7 cellular contexts compared by ENCODE assay signal in the genomic region with DNA sequence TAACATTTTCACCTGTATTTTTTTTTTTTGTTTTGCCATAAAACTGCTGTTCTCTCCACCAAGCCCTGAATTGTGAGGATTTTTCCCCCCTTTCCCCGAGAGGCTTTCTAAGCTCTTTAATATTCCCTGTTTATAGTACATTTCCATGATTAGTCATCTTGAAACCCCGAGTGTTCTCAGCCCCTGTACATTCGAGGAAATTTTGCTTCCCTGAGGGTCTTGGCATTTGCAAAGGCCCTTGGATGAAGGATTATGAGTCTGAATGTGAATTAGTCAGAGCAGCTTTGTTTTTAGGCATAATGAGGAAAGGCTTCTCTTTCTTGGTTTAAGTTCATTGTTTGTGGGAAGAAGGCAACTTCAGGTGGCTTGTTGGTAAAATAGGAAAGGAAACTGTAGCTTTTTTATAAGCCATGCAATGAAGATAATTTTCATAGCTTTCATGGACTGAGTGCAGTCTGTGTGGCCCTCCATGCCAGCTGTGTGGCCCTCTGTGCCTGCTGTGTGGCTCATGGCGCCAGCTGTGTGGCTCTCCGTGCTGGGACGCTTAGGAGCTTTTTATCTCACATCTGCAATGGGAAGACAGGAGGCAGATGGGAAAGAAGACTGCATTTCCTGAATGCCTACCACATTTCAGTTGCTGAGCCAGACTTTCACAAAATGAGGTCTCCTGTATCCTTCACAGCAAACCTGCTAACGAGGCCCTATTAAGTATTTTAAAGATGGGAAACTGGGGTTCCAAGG.
DNase-seq lines count a peak whose midpoint lies in the region; ATAC-seq and TF ChIP-seq lines count a peak whose summit lies in the region.

No MANE protein-coding gene starts in this region.

- no peak for TF ChIP-seq POLR2A in body of pancreas (IDR thresholded peaks at IDR 0.05)

- H3K9me3 ChIP-seq in body of pancreas (no peaks in the 10 kb centered on the region), stomach smooth muscle (ENCODE audit: control insufficient read depth in 2 of 2, low read length in 2 of 2) (no peaks in the 10 kb centered on the region), tibial artery (no peaks in the 10 kb centered on the region)

- 39 to 43% methylated on average over 7 of the region's 7 CpGs for WGBS in body of pancreas, 2 donors

- H3K36me3 ChIP-seq in body of pancreas (replicated peaks in 1 of 2; ENCODE audit: insufficient read depth in 1 of 2, low read depth in 2 of 2) (no peaks in the 10 kb centered on the region), stomach smooth muscle (ENCODE audit: control insufficient read depth in 2 of 2, insufficient read depth in 2 of 2, low read length in 2 of 2) (no peaks in the 10 kb centered on the region), tibial artery (no peaks in the 10 kb centered on the region)

- H3K27ac ChIP-seq in body of pancreas (peak overlapping the region; percentile 72 to 89 (median 82)), stomach smooth muscle (ENCODE audit: low read length) (peak overlapping the region; percentile 82), tibial artery (no peak overlapping the region)

- ATAC-seq in body of pancreas, result no peak

- H3K4me1 ChIP-seq in body of pancreas, result peaks cover 95% of the 10 kb centered on the region
- H3K4me1 ChIP-seq in stomach smooth muscle (ENCODE audit: control insufficient read depth, insufficient read depth, low read length), result peaks cover 55% of the 10 kb centered on the region
- H3K4me1 ChIP-seq in tibial artery, result peaks cover 0 to 29% (median 26%) of the 10 kb centered on the region in 4 donors

- H3K9ac ChIP-seq in stomach smooth muscle (ENCODE audit: low read length in 2 of 2), result peak overlapping the region in 1 of 2 donors; percentile 47

- peak; percentile 21 for DNase-seq in Jurkat, Clone E6-1 (ENCODE audit: low read depth, low spot score)
- DNase-seq in body of pancreas, result no peak
- peak; percentile 74 for DNase-seq in kidney glomerular epithelial cell (lab: John Stamatoyannopoulos, UW)
- no peak for DNase-seq in activated CD4-positive, alpha-beta T cell treated with anti-CD3 and anti-CD28 coated beads for 48 hours
- DNase-seq in mesenteric fat pad (ENCODE audit: low spot score), result no peak
- DNase-seq in tibial artery, result no peak

- intact Hi-C loops in body of pancreas (cut with DNase I) (no loop called here), tibial artery (cut with DNase I; ENCODE audit: low total_unique reads) (no loop called here)

- TF ChIP-seq CTCF in body of pancreas (IDR thresholded peaks at IDR 0.05) (no peak), tibial artery (IDR thresholded peaks at IDR 0.05) (no peak)

- no peaks in the 10 kb centered on the region for H3K27me3 ChIP-seq in body of pancreas
- H3K27me3 ChIP-seq in stomach smooth muscle (ENCODE audit: control insufficient read depth in 1 of 2, insufficient read depth in 2 of 2, low read length in 2 of 2), result no peaks in the 10 kb centered on the region
- no peaks in the 10 kb centered on the region for H3K27me3 ChIP-seq in tibial artery

- no peak overlapping the region for H3K4me3 ChIP-seq in Jurkat, Clone E6-1 (ENCODE audit: low read length)
- H3K4me3 ChIP-seq in body of pancreas, result no peak overlapping the region
- peak overlapping the region; percentile 0 to 44 for H3K4me3 ChIP-seq in stomach smooth muscle (ENCODE audit: low read length in 2 of 2)
- no peak overlapping the region for H3K4me3 ChIP-seq in tibial artery

Comparison
In these comparisons a context has a peak if more than half of its experiments do, and no peak if none do; other contexts are left out.
1. DNase-seq: peak in Jurkat, Clone E6-1 (single experiment) and kidney glomerular epithelial cell (single experiment); none in body of pancreas (0 of 4), activated CD4-positive, alpha-beta T cell treated with anti-CD3 and anti-CD28 coated beads for 48 hours (single experiment), mesenteric fat pad (single experiment) and tibial artery (0 of 2).
2. H3K4me3 ChIP-seq: peak in stomach smooth muscle (2 of 2); none in Jurkat, Clone E6-1 (single experiment), body of pancreas (0 of 2) and tibial artery (0 of 2).
3. H3K27ac ChIP-seq: peak in body of pancreas (4 of 4) and stomach smooth muscle (single experiment); none in tibial artery (0 of 2).